In genomic region chr3:129162729-129163579, GRCh38 we compare ENCODE assay signal across 1 cellular context.
A peak's percentile ranks its signal among the peaks of the same experiment; 100 is the strongest.
TF ChIP-seq lines count a peak whose summit lies in the region.

No MANE protein-coding gene starts in this region.

TF ChIP-seq in endothelial cell of umbilical vein, 7 proteins besides CTCF, POLR2A, EP300 and RAD21:
- TF ChIP-seq GATA2 (IDR thresholded peaks at IDR 0.05; ENCODE audit: insufficient read depth, insufficient read length, low read depth, low read length), result no peak
- TF ChIP-seq MYC (IDR thresholded peaks at IDR 0.05; ENCODE audit: low read depth, low read length), result no peak
- peak; percentile 11 for TF ChIP-seq POLR2AphosphoS5 (IDR thresholded peaks at IDR 0.05; ENCODE audit: insufficient read depth, low read depth, low read length)
- no peak for TF ChIP-seq MAX (IDR thresholded peaks at IDR 0.05; ENCODE audit: insufficient read depth, insufficient read length)
